ENCODE assay signal across 1 cellular context in the genomic region with DNA sequence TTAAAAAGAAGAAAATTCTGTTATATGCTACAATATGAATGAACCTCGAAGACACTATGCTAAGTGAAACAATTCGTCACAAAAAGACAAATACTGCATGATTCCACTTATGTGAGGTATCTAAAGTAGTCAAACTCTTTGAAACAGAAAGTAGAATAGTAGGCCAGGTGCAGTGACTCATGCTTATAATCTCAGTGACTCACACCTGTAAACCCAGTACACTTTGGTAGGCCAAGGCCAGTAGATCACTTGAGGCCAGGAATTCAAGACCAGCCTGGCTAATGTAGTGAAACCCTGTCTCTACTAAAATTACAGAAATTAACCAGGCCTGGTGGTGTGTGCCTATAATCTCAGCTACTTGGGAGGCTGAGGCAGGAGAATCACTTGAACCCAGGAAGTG.
TF ChIP-seq lines count a peak whose summit lies in the region.

No MANE protein-coding gene starts in this region.

TF ChIP-seq in HepG2, 621 proteins besides CTCF, POLR2A, EP300 and RAD21:
- TF ChIP-seq GABPB1 (CRISPR knock-in tag; IDR thresholded peaks at IDR 0.05), result no peak
- TF ChIP-seq RARA (CRISPR knock-in tag; IDR thresholded peaks at IDR 0.05), result peak; percentile 38; the same call in 1 of the 2 replicates
- no peak for TF ChIP-seq MAF1 (CRISPR knock-in tag; IDR thresholded peaks at IDR 0.05; ENCODE audit: borderline replicate concordance)
- no peak for TF ChIP-seq TEAD2 (CRISPR knock-in tag; IDR thresholded peaks at IDR 0.05)
- peak; percentile 61; the same call in 1 of the 2 replicates for TF ChIP-seq JUN (CRISPR knock-in tag; IDR thresholded peaks at IDR 0.05)
- no peak for TF ChIP-seq SMARCC2 (IDR thresholded peaks at IDR 0.05)
- peak; percentile 72 for TF ChIP-seq FOSL1 (CRISPR knock-in tag; IDR thresholded peaks at IDR 0.05; ENCODE audit: borderline replicate concordance)
- no peak for TF ChIP-seq IKZF1 (IDR thresholded peaks at IDR 0.05)
- no peak for TF ChIP-seq ZNF207 (IDR thresholded peaks at IDR 0.05; ENCODE audit: borderline replicate concordance)
- TF ChIP-seq, protein P1, sequence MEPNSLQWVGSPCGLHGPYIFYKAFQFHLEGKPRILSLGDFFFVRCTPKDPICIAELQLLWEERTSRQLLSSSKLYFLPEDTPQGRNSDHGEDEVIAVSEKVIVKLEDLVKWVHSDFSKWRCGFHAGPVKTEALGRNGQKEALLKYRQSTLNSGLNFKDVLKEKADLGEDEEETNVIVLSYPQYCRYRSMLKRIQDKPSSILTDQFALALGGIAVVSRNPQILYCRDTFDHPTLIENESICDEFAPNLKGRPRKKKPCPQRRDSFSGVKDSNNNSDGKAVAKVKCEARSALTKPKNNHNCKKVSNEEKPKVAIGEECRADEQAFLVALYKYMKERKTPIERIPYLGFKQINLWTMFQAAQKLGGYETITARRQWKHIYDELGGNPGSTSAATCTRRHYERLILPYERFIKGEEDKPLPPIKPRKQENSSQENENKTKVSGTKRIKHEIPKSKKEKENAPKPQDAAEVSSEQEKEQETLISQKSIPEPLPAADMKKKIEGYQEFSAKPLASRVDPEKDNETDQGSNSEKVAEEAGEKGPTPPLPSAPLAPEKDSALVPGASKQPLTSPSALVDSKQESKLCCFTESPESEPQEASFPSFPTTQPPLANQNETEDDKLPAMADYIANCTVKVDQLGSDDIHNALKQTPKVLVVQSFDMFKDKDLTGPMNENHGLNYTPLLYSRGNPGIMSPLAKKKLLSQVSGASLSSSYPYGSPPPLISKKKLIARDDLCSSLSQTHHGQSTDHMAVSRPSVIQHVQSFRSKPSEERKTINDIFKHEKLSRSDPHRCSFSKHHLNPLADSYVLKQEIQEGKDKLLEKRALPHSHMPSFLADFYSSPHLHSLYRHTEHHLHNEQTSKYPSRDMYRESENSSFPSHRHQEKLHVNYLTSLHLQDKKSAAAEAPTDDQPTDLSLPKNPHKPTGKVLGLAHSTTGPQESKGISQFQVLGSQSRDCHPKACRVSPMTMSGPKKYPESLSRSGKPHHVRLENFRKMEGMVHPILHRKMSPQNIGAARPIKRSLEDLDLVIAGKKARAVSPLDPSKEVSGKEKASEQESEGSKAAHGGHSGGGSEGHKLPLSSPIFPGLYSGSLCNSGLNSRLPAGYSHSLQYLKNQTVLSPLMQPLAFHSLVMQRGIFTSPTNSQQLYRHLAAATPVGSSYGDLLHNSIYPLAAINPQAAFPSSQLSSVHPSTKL (CRISPR knock-in tag; IDR thresholded peaks at IDR 0.05), result 0 out of 2 replicates have a peak, but pooled peaks have one; percentile 37
- TF ChIP-seq SAP130 (CRISPR knock-in tag; IDR thresholded peaks at IDR 0.05; ENCODE audit: low read depth), result 0 out of 2 replicates have a peak, but pooled peaks have one; percentile 16
- TF ChIP-seq, protein P2, sequence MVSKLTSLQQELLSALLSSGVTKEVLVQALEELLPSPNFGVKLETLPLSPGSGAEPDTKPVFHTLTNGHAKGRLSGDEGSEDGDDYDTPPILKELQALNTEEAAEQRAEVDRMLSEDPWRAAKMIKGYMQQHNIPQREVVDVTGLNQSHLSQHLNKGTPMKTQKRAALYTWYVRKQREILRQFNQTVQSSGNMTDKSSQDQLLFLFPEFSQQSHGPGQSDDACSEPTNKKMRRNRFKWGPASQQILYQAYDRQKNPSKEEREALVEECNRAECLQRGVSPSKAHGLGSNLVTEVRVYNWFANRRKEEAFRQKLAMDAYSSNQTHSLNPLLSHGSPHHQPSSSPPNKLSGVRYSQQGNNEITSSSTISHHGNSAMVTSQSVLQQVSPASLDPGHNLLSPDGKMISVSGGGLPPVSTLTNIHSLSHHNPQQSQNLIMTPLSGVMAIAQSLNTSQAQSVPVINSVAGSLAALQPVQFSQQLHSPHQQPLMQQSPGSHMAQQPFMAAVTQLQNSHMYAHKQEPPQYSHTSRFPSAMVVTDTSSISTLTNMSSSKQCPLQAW (CRISPR knock-in tag; IDR thresholded peaks at IDR 0.05), result no peak
- TF ChIP-seq RXRB (CRISPR knock-in tag; IDR thresholded peaks at IDR 0.05; ENCODE audit: borderline replicate concordance), result peak; percentile 19; the same call in 1 of the 2 replicates
- peak in 1 of 2 experiments; percentile 38; a peak in 1 of 4 replicates for TF ChIP-seq NR2F1 (CRISPR knock-in tag; IDR thresholded peaks at IDR 0.05)
- peak; percentile 93 for TF ChIP-seq FOSL2 (CRISPR knock-in tag; IDR thresholded peaks at IDR 0.05)
- TF ChIP-seq ZFP62 (CRISPR knock-in tag; IDR thresholded peaks at IDR 0.05), result no peak
